In genomic region chr16:57447142-57447962, GRCh38 we compare ENCODE assay signal across 8 cellular contexts. TPM values are rescaled to one million over a fixed set of nuclear protein-coding genes. Genes with fewer than 3 reads are reported as not detected.
DNase-seq lines count a peak whose midpoint lies in the region; ATAC-seq, FAIRE-seq and TF ChIP-seq lines count a peak whose summit lies in the region.

CIAPIN1 (minus strand) TSS chr16:57447385; CDS start chr16:57440928, 6,457 bp downstream.
COQ9 (plus strand) TSS chr16:57447479; CDS start chr16:57447506, 27 bp downstream.

- H3K9me3 ChIP-seq in HepG2 (ENCODE audit: low read length), result no peaks in the 10 kb centered on the region

- POLR2A ChIA-PET in HepG2 (lab: Yijun Ruan, JAX), result interaction anchor here (0.5 to 3.8 kb wide), 38 partner anchors 9 to 1012 kb away, joined by 3 to 55 read pairs (median 5); partner anchors contain the start of genes CFAP20, CX3CL1, DOK4 and KATNB1

- H3K9me3 Mint-ChIP-seq in dendritic cell treated with granulocyte-macrophage colony-stimulating factor and Interleukin-4, amounts not matched to agents 40 ng/mL and 50 ng/mL, for 4 days, result no peaks in the 10 kb centered on the region

- TF ChIP-seq POLR2A in HepG2 (IDR thresholded peaks at IDR 0.05; ENCODE audit: insufficient read depth in 1 of 2, low read depth in 2 of 2, low read length in 2 of 2), result peak; percentile 90 to 92; a peak in 3 of 4 replicates

- peaks cover 46% of the 10 kb centered on the region for H3K4me1 ChIP-seq in HepG2 (ENCODE audit: insufficient read depth, low read length)

- peak; percentile 63; the same call in 1 of the 2 replicates for TF ChIP-seq RAD21 in HepG2 (CRISPR knock-in tag; IDR thresholded peaks at IDR 0.05)

- H3K9ac ChIP-seq in HepG2 (ENCODE audit: insufficient read depth, low read depth, low read length), result peak within 1 kb of the TSS; percentile 97

- ATAC-seq in GM19372 (IDR thresholded peaks at IDR 0.05; ENCODE audit: low read depth, unreplicated experiment), result peak; percentile 98
- ATAC-seq in HG03521 (IDR thresholded peaks at IDR 0.05; ENCODE audit: unreplicated experiment), result peak; percentile 97
- peak; percentile 99 for ATAC-seq in HepG2

- no peak for TF ChIP-seq CTCF in C4-2B (conservative IDR thresholded peaks at IDR 0.05)
- TF ChIP-seq CTCF in HepG2 (CRISPR knock-in tag; IDR thresholded peaks at IDR 0.05), result peak; percentile 41

- H3K27me3 Mint-ChIP-seq in dendritic cell treated with granulocyte-macrophage colony-stimulating factor and Interleukin-4, amounts not matched to agents 40 ng/mL and 50 ng/mL, for 4 days, result no peaks in the 10 kb centered on the region

- intact Hi-C loops in dendritic cell treated with granulocyte-macrophage colony-stimulating factor and Interleukin-4, amounts not matched to agents 40 ng/mL and 50 ng/mL, for 4 days (cut with micrococcal nuclease), result loop anchor here (1.0 kb wide), 1 partner anchor 15 kb away; the partner anchor contains the start of gene POLR2C
- intact Hi-C loops in HepG2 (cut with micrococcal nuclease; ENCODE audit: unreplicated experiment), result loop anchor here (2.0 kb wide), 1 partner anchor 29 kb away; no protein-coding TSS in a partner anchor

- BruUV-seq in HepG2 (replicated peaks; lab: Mats Ljungman, UMichigan), result TSS peak; percentile 68

- CTCF ChIA-PET in HepG2 (lab: Yijun Ruan, JAX; ENCODE audit: low intra/inter-chr PET ratio, low total read pairs), result no interaction called here

- H4K20me1 ChIP-seq in HepG2 (ENCODE audit: insufficient read depth, low read length), result no peaks in the 10 kb centered on the region

- TF ChIP-seq EP300 in HepG2 (IDR thresholded peaks at IDR 0.05; ENCODE audit: low read depth in 2 of 2, low read length in 2 of 2) (peak in 1 of 2 experiments; percentile 42; a peak in 1 of 4 replicates), HepG2 (CRISPR knock-in tag; IDR thresholded peaks at IDR 0.05; ENCODE audit: borderline replicate concordance) (peak; percentile 54)

- H3K79me2 ChIP-seq in HepG2 (ENCODE audit: insufficient read depth, low read length), result peaks cover 24% of the 10 kb centered on the region

- peak within 1 kb of the TSS; percentile 96 for H3K27ac Mint-ChIP-seq in dendritic cell treated with granulocyte-macrophage colony-stimulating factor and Interleukin-4, amounts not matched to agents 40 ng/mL and 50 ng/mL, for 4 days

- in situ Hi-C loops in HepG2 (cut with HindIII; ENCODE audit: extremely low pct_ligation_motif_present, low pct_unique_long_range_greater_than_20kb), result no loop called here

- 1% methylated on average over 42 of the region's 70 CpGs for WGBS in HepG2 (ENCODE audit: low lambda C conversion rate)

- peaks cover 25% of the 10 kb centered on the region for H3K4me1 Mint-ChIP-seq in dendritic cell treated with granulocyte-macrophage colony-stimulating factor and Interleukin-4, amounts not matched to agents 40 ng/mL and 50 ng/mL, for 4 days (ENCODE audit: low read depth)

- peaks cover 8 to 18% of the 10 kb centered on the region in 2 experiments; a peak in 4 of 5 replicates for H3K36me3 ChIP-seq in HepG2 (replicated peaks in 1 of 2; ENCODE audit: control insufficient read depth in 1 of 2, insufficient read depth in 2 of 2, low read length in 2 of 2)

- H3K4me2 ChIP-seq in HepG2 (ENCODE audit: low read depth, low read length), result peak within 1 kb of the TSS; percentile 98

- H3K4me3 ChIP-seq in HepG2 (replicated peaks in 1 of 3; ENCODE audit: insufficient read depth in 1 of 3, low read depth in 2 of 3, low read length in 3 of 3), result peak within 1 kb of the TSS; percentile 81 to 95 (median 90)

- peaks cover 37% of the 10 kb centered on the region for H3K36me3 Mint-ChIP-seq in dendritic cell treated with granulocyte-macrophage colony-stimulating factor and Interleukin-4, amounts not matched to agents 40 ng/mL and 50 ng/mL, for 4 days (ENCODE audit: low read depth)

- H3K4me3 Mint-ChIP-seq in dendritic cell treated with granulocyte-macrophage colony-stimulating factor and Interleukin-4, amounts not matched to agents 40 ng/mL and 50 ng/mL, for 4 days, result peak within 1 kb of the TSS; percentile 93

- no peaks in the 10 kb centered on the region; a peak in 1 of 5 replicates for H3K27me3 ChIP-seq in HepG2 (ENCODE audit: control insufficient read depth in 1 of 2, insufficient read depth in 2 of 2, low read length in 2 of 2)

- FAIRE-seq in HepG2 (lab: Jason Lieb, UNC), result peak; percentile 8

- no peak within 1 kb of the TSS for H2AFZ ChIP-seq in HepG2 (ENCODE audit: low read length)

- peak within 1 kb of the TSS; percentile 99 for H3K27ac ChIP-seq in C4-2B
- H3K27ac ChIP-seq in HepG2 (ENCODE audit: extremely low read length, insufficient read depth, low read length), result peak within 1 kb of the TSS; percentile 76

- DNase-seq in NCI-H748 treated with DMSO at 0.1 percent for 48 hours (lab: John Stamatoyannopoulos, UW) (peak; percentile 56), HepG2 (ENCODE audit: low spot score) (peak; percentile 92)
- peak; percentile 77 to 88 for DNase-seq in activated CD4-positive, alpha-beta T cell treated with anti-CD3 and anti-CD28 coated beads, Interleukin-2, amount 50 U/mL, for 24 hours (ENCODE audit: low read depth in 1 of 2, low spot score in 1 of 2)
- peak; percentile 87 to 91 for DNase-seq in stimulated activated CD4-positive, alpha-beta T cell treated with anti-CD3 and anti-CD28 coated beads, Interleukin-2, amount 100 ng/mL, for 48 hours

TF ChIP-seq in HepG2, 621 proteins besides CTCF, POLR2A, EP300 and RAD21 (continues in another document):
- TF ChIP-seq ZSCAN31 (CRISPR knock-in tag; IDR thresholded peaks at IDR 0.05; ENCODE audit: low read depth), result peak; percentile 96; the same call in 1 of the 2 replicates
- TF ChIP-seq HNRNPL (IDR thresholded peaks at IDR 0.05; ENCODE audit: low read depth, low read length), result 0 out of 2 replicates have a peak, but pooled peaks have one; percentile 52
- TF ChIP-seq ZNF530 (CRISPR knock-in tag; IDR thresholded peaks at IDR 0.05; ENCODE audit: low read depth), result no peak
- TF ChIP-seq NFE2L1 (CRISPR knock-in tag; IDR thresholded peaks at IDR 0.05; ENCODE audit: borderline replicate concordance), result peak; percentile 88; the same call in 1 of the 2 replicates
- peak; percentile 93; the same call in 1 of the 2 replicates for TF ChIP-seq ZNF564 (CRISPR knock-in tag; IDR thresholded peaks at IDR 0.05)
- TF ChIP-seq CENPBD1 (CRISPR knock-in tag; IDR thresholded peaks at IDR 0.05; ENCODE audit: borderline replicate concordance, low read depth), result peak; percentile 89; the same call in 1 of the 2 replicates
- TF ChIP-seq ZSCAN12 (CRISPR knock-in tag; IDR thresholded peaks at IDR 0.05), result no peak

RNA-seq across cellular contexts. Expression of gene CIAPIN1, which starts in this region (rescaled TPM):
- 89.7 and 113 TPM in 2 replicates for total RNA-seq in HepG2 (2016; rRNA removed; fragmentation: Illumina TruSeq; extraction: Trizol)
- 19.4 and 23.1 TPM in 2 replicates for total RNA-seq in HepG2 (2016; cell fraction: cytosol; rRNA removed; fragmentation: Illumina TruSeq; extraction: Trizol; ENCODE audit: low read depth)
- total RNA-seq in HepG2 (2016; cell fraction: insoluble cytoplasmic fraction; rRNA removed; fragmentation: Illumina TruSeq; extraction: Trizol), result 88.9 and 116 TPM in 2 replicates
- total RNA-seq in HepG2 (2016; cell fraction: membrane; rRNA removed; fragmentation: Illumina TruSeq; extraction: Trizol), result 31.7 and 33.1 TPM in 2 replicates
- total RNA-seq in HepG2 (2016; cell fraction: nucleus; rRNA removed; fragmentation: Illumina TruSeq; extraction: Trizol), result 39.3 and 39.9 TPM in 2 replicates
- polyA plus RNA-seq in HepG2 (2011; rRNA removed), result 62.4 and 69.3 TPM in 2 replicates
- 56.5 and 68.4 TPM in 2 replicates for polyA plus RNA-seq in HepG2 (2011; cell fraction: cytosol; rRNA removed)
- 23.6 and 32.7 TPM in 2 replicates for polyA plus RNA-seq in HepG2 (2011; cell fraction: nucleus; rRNA removed)
- polyA plus RNA-seq in HepG2 (2012), result 47.4 and 50.8 TPM in 2 replicates
- polyA plus RNA-seq in HepG2 (2016; cell fraction: cytosol; fragmentation: Illumina TruSeq; extraction: Trizol; ENCODE audit: low read depth), result 10.3 and 11.8 TPM in 2 replicates
- polyA plus RNA-seq in HepG2 (2016; cell fraction: insoluble cytoplasmic fraction; fragmentation: Illumina TruSeq; extraction: Trizol; ENCODE audit: low read depth), result 109 and 116 TPM in 2 replicates
- polyA plus RNA-seq in HepG2 (2016; cell fraction: membrane; fragmentation: Illumina TruSeq; extraction: Trizol; ENCODE audit: low read depth), result 17.0 and 17.1 TPM in 2 replicates
- 67.4 and 77.6 TPM in 2 replicates for polyA plus RNA-seq in HepG2 (2016; cell fraction: nucleus; fragmentation: Illumina TruSeq; extraction: Trizol; ENCODE audit: insufficient read depth, low read depth)
- polyA minus RNA-seq in HepG2 (2011; rRNA and poly(A)+ RNA removed; ENCODE audit: low replicate concordance), result 47.0 and 64.1 TPM in 2 replicates
- polyA minus RNA-seq in HepG2 (2011; cell fraction: cytosol; rRNA and poly(A)+ RNA removed), result 25.8 and 25.9 TPM in 2 replicates
- polyA minus RNA-seq in HepG2 (2011; cell fraction: nucleus; rRNA and poly(A)+ RNA removed), result 23.2 and 35.6 TPM in 2 replicates

RNA-seq across cellular contexts. Expression of gene COQ9, which starts in this region (rescaled TPM):
- 57.5 and 62.0 TPM in 2 replicates for total RNA-seq in HepG2 (2016; rRNA removed; fragmentation: Illumina TruSeq; extraction: Trizol)
- total RNA-seq in HepG2 (2016; cell fraction: cytosol; rRNA removed; fragmentation: Illumina TruSeq; extraction: Trizol; ENCODE audit: low read depth), result 12.2 and 13.5 TPM in 2 replicates
- total RNA-seq in HepG2 (2016; cell fraction: insoluble cytoplasmic fraction; rRNA removed; fragmentation: Illumina TruSeq; extraction: Trizol), result 57.7 and 61.8 TPM in 2 replicates
- total RNA-seq in HepG2 (2016; cell fraction: membrane; rRNA removed; fragmentation: Illumina TruSeq; extraction: Trizol), result 29.6 and 29.7 TPM in 2 replicates
- total RNA-seq in HepG2 (2016; cell fraction: nucleus; rRNA removed; fragmentation: Illumina TruSeq; extraction: Trizol), result 48.3 and 49.8 TPM in 2 replicates
- polyA plus RNA-seq in HepG2 (2011; rRNA removed), result 104 and 108 TPM in 2 replicates
- 77.6 and 88.3 TPM in 2 replicates for polyA plus RNA-seq in HepG2 (2011; cell fraction: cytosol; rRNA removed)
- 174 and 196 TPM in 2 replicates for polyA plus RNA-seq in HepG2 (2011; cell fraction: nucleus; rRNA removed)
- 35.1 and 40.7 TPM in 2 replicates for polyA plus RNA-seq in HepG2 (2012)
- 7.1 and 7.4 TPM in 2 replicates for polyA plus RNA-seq in HepG2 (2016; cell fraction: cytosol; fragmentation: Illumina TruSeq; extraction: Trizol; ENCODE audit: low read depth)
- polyA plus RNA-seq in HepG2 (2016; cell fraction: insoluble cytoplasmic fraction; fragmentation: Illumina TruSeq; extraction: Trizol; ENCODE audit: low read depth), result 56.0 and 60.7 TPM in 2 replicates
- polyA plus RNA-seq in HepG2 (2016; cell fraction: membrane; fragmentation: Illumina TruSeq; extraction: Trizol; ENCODE audit: low read depth), result 17.9 and 18.7 TPM in 2 replicates
- 89.6 and 91.0 TPM in 2 replicates for polyA plus RNA-seq in HepG2 (2016; cell fraction: nucleus; fragmentation: Illumina TruSeq; extraction: Trizol; ENCODE audit: insufficient read depth, low read depth)
- polyA minus RNA-seq in HepG2 (2011; rRNA and poly(A)+ RNA removed; ENCODE audit: low replicate concordance), result 78.3 and 147 TPM in 2 replicates
- polyA minus RNA-seq in HepG2 (2011; cell fraction: cytosol; rRNA and poly(A)+ RNA removed), result 25.2 and 27.3 TPM in 2 replicates
- polyA minus RNA-seq in HepG2 (2011; cell fraction: nucleus; rRNA and poly(A)+ RNA removed), result 48.0 and 60.5 TPM in 2 replicates

Comparison
In these comparisons a context has a peak if more than half of its experiments do, and no peak if none do; other contexts are left out.
1. Peak in every context shown above with its lines: DNase-seq, ATAC-seq, H3K4me3 ChIP-seq and H3K27ac ChIP-seq.